In genomic region chr11:66289548-66290331, GRCh38 we compare ENCODE assay signal across 1 cellular context.
A peak's percentile ranks its signal among the peaks of the same experiment; 100 is the strongest.
TF ChIP-seq lines count a peak whose summit lies in the region.

No MANE protein-coding gene starts in this region.

TF ChIP-seq in HepG2, 621 proteins besides CTCF, POLR2A, EP300 and RAD21 (continued from another document and continues in another):
- TF ChIP-seq IKZF4 (CRISPR knock-in tag; IDR thresholded peaks at IDR 0.05; ENCODE audit: borderline replicate concordance, low read depth, not compliant biosample characterization) (peak; percentile 31), ZNF792 (CRISPR knock-in tag; IDR thresholded peaks at IDR 0.05) (peak; percentile 78), ZNF547 (CRISPR knock-in tag; IDR thresholded peaks at IDR 0.05) (peak; percentile 82), BCL3 (CRISPR knock-in tag; IDR thresholded peaks at IDR 0.05) (peak; percentile 57; the same call in 1 of the 2 replicates), SIN3B (IDR thresholded peaks at IDR 0.05; ENCODE audit: low read length) (0 out of 2 replicates have a peak, but pooled peaks have one; percentile 39), SIX4 (CRISPR knock-in tag; IDR thresholded peaks at IDR 0.05) (peak; percentile 54; the same call in 1 of the 2 replicates), ZNF7 (CRISPR knock-in tag; IDR thresholded peaks at IDR 0.05) (no peak; the same call in 1 of the 2 replicates), ZBTB7A (CRISPR knock-in tag; IDR thresholded peaks at IDR 0.05) (peak; percentile 67; the same call in 1 of the 2 replicates), ZBTB10 (CRISPR knock-in tag; IDR thresholded peaks at IDR 0.05; ENCODE audit: borderline replicate concordance) (peak; percentile 71), ATF5 (CRISPR knock-in tag; IDR thresholded peaks at IDR 0.05; ENCODE audit: low read depth) (0 out of 2 replicates have a peak, but pooled peaks have one; percentile 48), ZFP91 (CRISPR knock-in tag; IDR thresholded peaks at IDR 0.05; ENCODE audit: borderline replicate concordance) (peak; percentile 71; the same call in 1 of the 2 replicates), ZNF781 (CRISPR knock-in tag; IDR thresholded peaks at IDR 0.05; ENCODE audit: borderline replicate concordance, not compliant biosample characterization) (peak; percentile 90), MED13 (CRISPR knock-in tag; IDR thresholded peaks at IDR 0.05) (peak; percentile 70; the same call in 1 of the 2 replicates), SSRP1 (CRISPR knock-in tag; IDR thresholded peaks at IDR 0.05) (0 out of 2 replicates have a peak, but pooled peaks have one; percentile 38), ZFP82 (CRISPR knock-in tag; IDR thresholded peaks at IDR 0.05; ENCODE audit: borderline replicate concordance) (peak; percentile 67; the same call in 1 of the 2 replicates), MTERF4 (CRISPR knock-in tag; IDR thresholded peaks at IDR 0.05) (peak; percentile 91; the same call in 1 of the 2 replicates), ZNF704 (CRISPR knock-in tag; IDR thresholded peaks at IDR 0.05; ENCODE audit: borderline replicate concordance) (peak; percentile 43; the same call in 1 of the 2 replicates), NRL (CRISPR knock-in tag; IDR thresholded peaks at IDR 0.05; ENCODE audit: borderline replicate concordance) (peak; percentile 82), TP53 (CRISPR knock-in tag; conservative IDR thresholded peaks at IDR 0.05) (peak; percentile 5; the same call in 1 of the 2 replicates), ZNF3 (CRISPR knock-in tag; IDR thresholded peaks at IDR 0.05) (0 out of 2 replicates have a peak, but pooled peaks have one; percentile 60), ZNF251 (CRISPR knock-in tag; IDR thresholded peaks at IDR 0.05) (0 out of 2 replicates have a peak, but pooled peaks have one; percentile 32), IKZF5 (CRISPR knock-in tag; IDR thresholded peaks at IDR 0.05) (peak; percentile 22; the same call in 1 of the 2 replicates), MEF2D (CRISPR knock-in tag; IDR thresholded peaks at IDR 0.05) (peak; percentile 72; the same call in 1 of the 2 replicates), MNT (IDR thresholded peaks at IDR 0.05) (no peak), ZNF256 (CRISPR knock-in tag; conservative IDR thresholded peaks at IDR 0.05) (peak; percentile 25; the same call in 1 of the 2 replicates), PHF20 (CRISPR knock-in tag; IDR thresholded peaks at IDR 0.05) (peak; percentile 1; the same call in 1 of the 2 replicates), SRSF1 (optimal IDR thresholded peaks at IDR 0.05; ENCODE audit: low read depth, low read length) (peak; percentile 82), ZNF280D (CRISPR knock-in tag; IDR thresholded peaks at IDR 0.05) (0 out of 2 replicates have a peak, but pooled peaks have one; percentile 38), ZNF687 (CRISPR knock-in tag; IDR thresholded peaks at IDR 0.05) (peak; percentile 76), HMG20B (CRISPR knock-in tag; conservative IDR thresholded peaks at IDR 0.05) (no peak), ZNF230 (CRISPR knock-in tag; IDR thresholded peaks at IDR 0.05) (peak; percentile 91), ZBTB37 (CRISPR knock-in tag; IDR thresholded peaks at IDR 0.05) (0 out of 2 replicates have a peak, but pooled peaks have one; percentile 23), ZNF746 (CRISPR knock-in tag; IDR thresholded peaks at IDR 0.05) (0 out of 2 replicates have a peak, but pooled peaks have one; percentile 50), ZSCAN9 (CRISPR knock-in tag; IDR thresholded peaks at IDR 0.05; ENCODE audit: borderline replicate concordance) (peak; percentile 88)
